In the genomic region with DNA sequence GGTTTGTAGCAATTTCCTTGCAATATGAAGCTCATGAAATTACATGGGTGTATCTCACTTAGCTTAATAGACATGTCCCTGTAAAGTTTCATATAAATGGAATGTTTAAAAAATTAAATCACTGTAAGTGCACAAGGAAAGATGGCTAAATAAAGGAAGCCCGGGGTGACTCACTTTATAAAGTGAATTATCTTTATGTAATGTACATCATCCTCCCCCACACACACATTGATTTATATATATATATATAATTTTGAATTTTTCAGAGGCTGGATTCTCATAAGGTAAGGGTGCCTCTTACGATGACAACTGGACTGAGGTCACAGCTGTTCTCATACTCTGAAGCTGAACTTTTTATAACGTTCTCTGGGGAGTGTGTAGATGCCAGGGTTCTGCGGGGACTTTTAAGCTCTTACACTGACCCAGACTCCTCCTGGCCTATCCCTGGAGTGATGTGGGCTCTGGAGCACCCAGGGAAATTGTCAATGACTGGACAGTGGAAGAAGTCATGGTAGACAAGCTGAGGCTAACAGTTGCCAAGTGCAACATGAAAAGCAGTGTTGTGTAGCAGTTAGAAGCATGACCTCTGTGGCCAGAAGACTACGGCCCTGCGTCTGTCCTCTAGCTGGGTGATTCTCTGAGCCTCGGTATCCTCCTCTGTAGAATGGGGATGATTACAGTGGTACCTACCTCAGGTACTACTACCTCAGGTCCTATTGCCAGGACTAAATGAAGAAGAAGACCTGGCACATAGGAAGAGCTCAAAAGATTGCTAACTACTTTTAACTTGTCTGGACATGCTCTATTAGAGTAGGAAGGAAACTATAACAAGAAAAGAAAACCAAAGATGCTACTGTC, we compare ENCODE assay signal across 10 cellular contexts.
A peak's percentile ranks its signal among the peaks of the same experiment; 100 is the strongest.
DNase-seq lines count a peak whose midpoint lies in the region; FAIRE-seq and TF ChIP-seq lines count a peak whose summit lies in the region.
"Had no signal": no experiment of that assay in that cellular context is flagged by ENCODE, and none has a peak within 500 bp of the region (broad histone marks: within the 10 kb centered on the region; RNA-seq: fewer than 3 reads in every experiment).

No MANE protein-coding gene starts in this region.

- no peak overlapping the region for H3K4me3 ChIP-seq in bronchial epithelial cell (ENCODE audit: low read depth, low read length)
- no peak overlapping the region for H3K4me3 ChIP-seq in kidney (ENCODE audit: low read length in 2 of 2)
- no peak overlapping the region for H3K4me3 ChIP-seq in stomach smooth muscle (ENCODE audit: low read length in 2 of 2)

- H3K4me1 ChIP-seq in kidney (ENCODE audit: control insufficient read depth in 1 of 2, insufficient read depth in 1 of 2, low read depth in 1 of 2, low read length in 2 of 2) (peaks cover 12 to 35% of the 10 kb centered on the region in 2 donors), stomach smooth muscle (ENCODE audit: control insufficient read depth, insufficient read depth, low read length) (peaks cover 38% of the 10 kb centered on the region)

- CTCF ChIA-PET in HEK293T (lab: Yijun Ruan, JAX): interaction anchor here (0.6 kb wide), 1 partner anchor 22 kb away, joined by 3 read pairs; no protein-coding TSS in a partner anchor

- DNase-seq in HT1080 (ENCODE audit: low read depth) (peak; percentile 44), bronchial epithelial cell (ENCODE audit: low read depth) (peak; percentile 75), kidney (no peak), islet precursor cell (no peak), COR-L47 (lab: John Stamatoyannopoulos, UW) (no peak), NCI-H1092 treated with DMSO at 0.1 percent for 48 hours (lab: John Stamatoyannopoulos, UW) (no peak), HEK293T (ENCODE audit: extremely low spot score) (no peak)
- DNase-seq: activated CD8-positive, alpha-beta T cell treated with anti-CD3 and anti-CD28 coated beads, Interleukin-2, amount 10 ng/mL, durations not matched to agents 7 days and 5 days; NCI-H1105 had no signal

- H3K27me3 ChIP-seq in bronchial epithelial cell (ENCODE audit: control insufficient read depth, insufficient read depth, low read length) (no peaks in the 10 kb centered on the region), stomach smooth muscle (ENCODE audit: control insufficient read depth in 1 of 2, insufficient read depth in 2 of 2, low read length in 2 of 2) (no peaks in the 10 kb centered on the region)

- no peaks in the 10 kb centered on the region for H3K9me3 ChIP-seq in kidney (ENCODE audit: control insufficient read depth in 1 of 2, low read length in 2 of 2)
- no peaks in the 10 kb centered on the region for H3K9me3 ChIP-seq in stomach smooth muscle (ENCODE audit: control insufficient read depth in 2 of 2, low read length in 2 of 2)

- intact Hi-C loops in kidney (cut with DNase I): no loop called here

- H3K36me3 ChIP-seq in bronchial epithelial cell (ENCODE audit: control insufficient read depth, insufficient read depth, low read length): no peaks in the 10 kb centered on the region
- no peaks in the 10 kb centered on the region for H3K36me3 ChIP-seq in kidney (ENCODE audit: control insufficient read depth in 1 of 2, insufficient read depth in 2 of 2, low read length in 2 of 2)
- H3K36me3 ChIP-seq in stomach smooth muscle (ENCODE audit: control insufficient read depth in 2 of 2, insufficient read depth in 2 of 2, low read length in 2 of 2): no peaks in the 10 kb centered on the region

- TF ChIP-seq CTCF in bronchial epithelial cell (IDR thresholded peaks at IDR 0.05; ENCODE audit: insufficient read depth, low read length, severe bottlenecking) (no peak), kidney (IDR thresholded peaks at IDR 0.05; ENCODE audit: borderline replicate concordance, extremely low read depth, insufficient read depth) (no peak)

- H3K9ac ChIP-seq in kidney (ENCODE audit: low read length in 2 of 2) (no peak overlapping the region), stomach smooth muscle (ENCODE audit: low read length in 2 of 2) (peak overlapping the region in 1 of 2 donors; percentile 29)

- H3K27ac ChIP-seq in kidney (ENCODE audit: low read depth in 2 of 2, low read length in 2 of 2) (peak overlapping the region; percentile 75 to 90), stomach smooth muscle (ENCODE audit: low read length) (peak overlapping the region; percentile 81)

- no peak for FAIRE-seq in bronchial epithelial cell (lab: Jason Lieb, UNC)
- FAIRE-seq in kidney (lab: Jason Lieb, UNC): no peak

- POLR2A ChIA-PET in HEK293T (lab: Yijun Ruan, JAX): interaction anchor here (1.0 to 1.9 kb wide), 2 partner anchors 24 to 108 kb away, joined by 3 to 6 read pairs; partner anchors contain the start of gene HIF1A

TF ChIP-seq in HEK293T, 16 proteins besides CTCF, POLR2A, EP300 and RAD21:
- TF ChIP-seq SUZ12 (IDR thresholded peaks at IDR 0.05) (no peak), ZNF384 (IDR thresholded peaks at IDR 0.05) (no peak), HDGF (IDR thresholded peaks at IDR 0.05; ENCODE audit: borderline replicate concordance) (no peak), TARDBP (IDR thresholded peaks at IDR 0.05) (no peak), ELF4 (IDR thresholded peaks at IDR 0.05) (no peak)

Comparison
In these comparisons a context has a peak if more than half of its experiments do, and no peak if none do; other contexts are left out.
1. DNase-seq: peak in HT1080 (single experiment) and bronchial epithelial cell (single experiment); none in kidney (single experiment), islet precursor cell (single experiment), COR-L47 (single experiment), NCI-H1092 treated with DMSO at 0.1 percent for 48 hours (single experiment) and HEK293T (single experiment).